24 cellular contexts compared by ENCODE assay signal in genomic region chr7:78007231-78007630, GRCh38.
"Had no signal": no experiment of that assay in that cellular context is flagged by ENCODE, and none has a peak within 500 bp of the region (broad histone marks: within the 10 kb centered on the region; RNA-seq: fewer than 3 reads in every experiment).

No MANE protein-coding gene starts in this region.

- H3K36me3 ChIP-seq: stomach, suprapubic skin, thoracic aorta, thyroid gland, tibial artery, tibial nerve, transverse colon, upper lobe of left lung, upper lobe of right lung, uterus, vagina had no signal

- H3K4me3 ChIP-seq: stomach, suprapubic skin, testis, thoracic aorta, thyroid gland, tibial artery, tibial nerve, transverse colon, upper lobe of left lung, upper lobe of right lung, uterus, vagina had no signal

- DNase-seq: stimulated activated CD4-positive, alpha-beta T cell treated with anti-CD3 and anti-CD28 coated beads, Interleukin-2, amount 100 ng/mL, for 48 hours; stimulated activated CD4-positive, alpha-beta T cell treated with anti-CD3 and anti-CD28 coated beads, Interleukin-4, amount 100 ng/mL, for 1 hour; stimulated activated CD4-positive, alpha-beta T cell treated with anti-CD3 and anti-CD28 coated beads, Interleukin-4, amount 100 ng/mL, for 24 hours; stimulated activated CD4-positive, alpha-beta T cell treated with anti-CD3 and anti-CD28 coated beads, Interleukin-4, amount 100 ng/mL, for 4 hours; stimulated activated CD8-positive, alpha-beta memory T cell treated with anti-CD3 and anti-CD28 coated beads, Interleukin-4, amount 100 ng/mL, for 48 hours; stimulated activated naive B cell treated with anti-CD40 and anti-IgM and Interleukin-4, amounts not matched to agents 10 μg/mL and 1 μg/mL and 100 μg/mL, for 72 hours; stimulated activated naive CD4-positive, alpha-beta T cell; stimulated activated naive CD4-positive, alpha-beta T cell treated with Interleukin-2 at 50 U/mL for 16 hours; stimulated activated naive CD8-positive, alpha-beta T cell treated with anti-CD3 and anti-CD28 coated beads, Interleukin-15, amount 100 ng/mL, for 72 hours; stimulated activated naive CD8-positive, alpha-beta T cell treated with anti-CD3 and anti-CD28 coated beads, Interleukin-15, Interleukin-2, amounts not matched to agents 100 U/mL and 50 U/mL, for 24 hours; stomach; substantia nigra; testis; thyroid gland; tibial artery; transverse colon; upper lobe of left lung; upper lobe of right lung; uterus had no signal

- H3K27ac ChIP-seq: stomach, suprapubic skin, testis, thyroid gland, tibial artery, tibial nerve, transverse colon, upper lobe of left lung, upper lobe of right lung, uterus, vagina had no signal

- H3K9me3 ChIP-seq: stomach, suprapubic skin, testis, thoracic aorta, thyroid gland, tibial artery, tibial nerve, transverse colon, upper lobe of left lung, upper lobe of right lung, uterus, vagina had no signal

- H3K27me3 ChIP-seq: stomach, suprapubic skin, testis, thyroid gland, tibial artery, tibial nerve, transverse colon, upper lobe of left lung, upper lobe of right lung, uterus, vagina had no signal

- FAIRE-seq: urothelium cell line had no signal

- H3K4me1 ChIP-seq: stomach, suprapubic skin, testis, thyroid gland, tibial nerve, transverse colon, upper lobe of left lung, upper lobe of right lung, uterus, vagina had no signal
